Comparison of ENCODE assay signal across 17 cellular contexts in genomic region chr13:107641574-107641973, GRCh38.
DNase-seq lines count a peak whose midpoint lies in the region; TF ChIP-seq lines count a peak whose summit lies in the region.
"Had no signal": no experiment of that assay in that cellular context is flagged by ENCODE, and none has a peak within 500 bp of the region (broad histone marks: within the 10 kb centered on the region; RNA-seq: fewer than 3 reads in every experiment).

No MANE protein-coding gene starts in this region.

- H3K4me3 ChIP-seq in OCI-LY7 (ENCODE audit: low read depth, low read length, poor library complexity, severe bottlenecking): no peak overlapping the region
- H3K4me3 ChIP-seq: A549; BLaER1 treated with 17β-estradiol and CSF1 and Interleukin-3, amounts not matched to agents 10 nM and 100 nM had no signal

- H3K36me3 ChIP-seq in OCI-LY7 (ENCODE audit: insufficient read depth, low read length): no peaks in the 10 kb centered on the region
- H3K36me3 ChIP-seq: BLaER1 treated with 17β-estradiol and CSF1 and Interleukin-3, amounts not matched to agents 10 nM and 100 nM had no signal

- no peaks in the 10 kb centered on the region for H4K20me1 ChIP-seq in OCI-LY7 (ENCODE audit: insufficient read depth, low read length)
- H4K20me1 ChIP-seq: BLaER1 treated with 17β-estradiol and CSF1 and Interleukin-3, amounts not matched to agents 10 nM and 100 nM had no signal

- intact Hi-C loops in OCI-LY7 (cut with micrococcal nuclease; ENCODE audit: unreplicated experiment): no loop called here

- BruUV-seq in OCI-LY7 (replicated peaks; lab: Mats Ljungman, UMichigan): no TSS peak

- no peaks in the 10 kb centered on the region for H3K4me1 ChIP-seq in OCI-LY7 (ENCODE audit: insufficient read depth, low read length, poor library complexity, severe bottlenecking)
- H3K4me1 ChIP-seq: A549, Caco-2 had no signal

- no peak overlapping the region for H3K4me2 ChIP-seq in OCI-LY7 (ENCODE audit: low read length)
- H3K4me2 ChIP-seq: A549; BLaER1 treated with 17β-estradiol and CSF1 and Interleukin-3, amounts not matched to agents 10 nM and 100 nM had no signal

- no peaks in the 10 kb centered on the region for H3K79me2 ChIP-seq in OCI-LY7 (ENCODE audit: insufficient read depth, low read depth, low read length)

- no peaks in the 10 kb centered on the region for H3K9me2 ChIP-seq in OCI-LY7 (ENCODE audit: insufficient read depth, low read length)

- no peak overlapping the region for H3K27ac ChIP-seq in OCI-LY7 (ENCODE audit: low read depth, low read length, poor library complexity, severe bottlenecking)
- H3K27ac ChIP-seq: 22Rv1; A549; BLaER1 treated with 17β-estradiol and CSF1 and Interleukin-3, amounts not matched to agents 10 nM and 100 nM; C4-2B had no signal

- CTCF ChIA-PET in OCI-LY7 (lab: Charles Lee; ENCODE audit: unreplicated experiment): no interaction called here

- DNase-seq in NCI-H2029 (lab: John Stamatoyannopoulos, UW) (peak; percentile 31), NCI-H2029 treated with DMSO at 0.1 percent for 48 hours (lab: John Stamatoyannopoulos, UW) (no peak), G401 (ENCODE audit: low spot score) (peak; percentile 76), cerebellar cortex (ENCODE audit: low spot score) (peak; percentile 70), OCI-LY7 (ENCODE audit: low spot score) (no peak), NCI-H226 (no peak)
- DNase-seq: AML-193; Caco-2; Calu3; CD4-positive, alpha-beta T cell; CD8-positive, alpha-beta T cell; DMS79 treated with DMSO at 0.1 percent for 48 hours; GF-D8 had no signal

- no peak for TF ChIP-seq CTCF in OCI-LY7 (conservative IDR thresholded peaks at IDR 0.05; ENCODE audit: low read length)

- no peaks in the 10 kb centered on the region for H3K9me3 ChIP-seq in OCI-LY7 (ENCODE audit: low read length)
- H3K9me3 ChIP-seq: A549, Caco-2 had no signal

- in situ Hi-C loops in G401 (cut with HindIII; ENCODE audit: low sequenced_read_pairs): no loop called here

- H2AFZ ChIP-seq in OCI-LY7 (ENCODE audit: low read length): no peak overlapping the region

- POLR2A ChIA-PET in OCI-LY7 (lab: Charles Lee): no interaction called here

Comparison
In these comparisons a context has a peak if more than half of its experiments do, and no peak if none do; other contexts are left out.
1. DNase-seq: peak in NCI-H2029 (single experiment), G401 (single experiment) and cerebellar cortex (single experiment); none in NCI-H2029 treated with DMSO at 0.1 percent for 48 hours (single experiment), OCI-LY7 (single experiment) and NCI-H226 (single experiment).